In the genomic region with DNA sequence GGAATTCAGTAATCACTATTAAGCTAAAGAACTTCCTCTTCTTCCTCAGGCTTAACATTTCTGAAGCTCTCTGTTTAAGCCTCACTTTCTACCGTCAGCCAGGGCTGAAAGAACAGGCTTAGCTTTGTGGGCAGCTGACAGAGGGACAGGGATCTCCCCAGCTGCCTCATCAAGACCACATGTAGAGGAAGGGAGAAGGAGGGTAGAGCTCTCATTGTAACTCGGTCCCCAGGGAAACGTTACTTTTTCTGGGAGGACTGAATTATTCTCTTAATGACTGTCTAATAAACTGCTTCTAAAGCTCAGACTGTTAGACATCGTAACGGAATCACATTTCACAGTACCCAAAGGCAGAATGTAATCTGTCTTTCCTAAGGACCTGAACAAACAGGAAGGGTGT, we compare ENCODE assay signal across 1 cellular context.
A peak's percentile ranks its signal among the peaks of the same experiment; 100 is the strongest.
TF ChIP-seq lines count a peak whose summit lies in the region.

No MANE protein-coding gene starts in this region.

TF ChIP-seq in GM12878, 131 proteins besides CTCF, POLR2A, EP300 and RAD21 (continued from another document):
- TF ChIP-seq ETV6 (conservative IDR thresholded peaks at IDR 0.05 in 1 of 2, IDR thresholded peaks at IDR 0.05 in 1 of 2; ENCODE audit: borderline replicate concordance in 1 of 2, low read depth in 1 of 2), result no peak
- no peak for TF ChIP-seq MEF2A (IDR thresholded peaks at IDR 0.05; ENCODE audit: insufficient read depth, low read depth, low read length)
- TF ChIP-seq, protein P1, sequence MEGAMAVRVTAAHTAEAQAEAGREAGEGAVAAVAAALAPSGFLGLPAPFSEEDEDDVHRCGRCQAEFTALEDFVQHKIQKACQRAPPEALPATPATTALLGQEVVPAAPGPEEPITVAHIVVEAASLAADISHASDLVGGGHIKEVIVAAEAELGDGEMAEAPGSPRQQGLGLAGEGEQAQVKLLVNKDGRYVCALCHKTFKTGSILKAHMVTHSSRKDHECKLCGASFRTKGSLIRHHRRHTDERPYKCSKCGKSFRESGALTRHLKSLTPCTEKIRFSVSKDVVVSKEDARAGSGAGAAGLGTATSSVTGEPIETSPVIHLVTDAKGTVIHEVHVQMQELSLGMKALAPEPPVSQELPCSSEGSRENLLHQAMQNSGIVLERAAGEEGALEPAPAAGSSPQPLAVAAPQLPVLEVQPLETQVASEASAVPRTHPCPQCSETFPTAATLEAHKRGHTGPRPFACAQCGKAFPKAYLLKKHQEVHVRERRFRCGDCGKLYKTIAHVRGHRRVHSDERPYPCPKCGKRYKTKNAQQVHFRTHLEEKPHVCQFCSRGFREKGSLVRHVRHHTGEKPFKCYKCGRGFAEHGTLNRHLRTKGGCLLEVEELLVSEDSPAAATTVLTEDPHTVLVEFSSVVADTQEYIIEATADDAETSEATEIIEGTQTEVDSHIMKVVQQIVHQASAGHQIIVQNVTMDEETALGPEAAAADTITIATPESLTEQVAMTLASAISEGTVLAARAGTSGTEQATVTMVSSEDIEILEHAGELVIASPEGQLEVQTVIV (IDR thresholded peaks at IDR 0.05; ENCODE audit: borderline replicate concordance, partially characterized antibody), result no peak
- no peak for TF ChIP-seq TCF3 (IDR thresholded peaks at IDR 0.05; ENCODE audit: borderline replicate concordance, insufficient read depth, low read depth, low read length)
- TF ChIP-seq SIX5 (IDR thresholded peaks at IDR 0.05; ENCODE audit: low read depth, low read length, severe bottlenecking), result no peak
- no peak for TF ChIP-seq BACH1 (IDR thresholded peaks at IDR 0.05; ENCODE audit: borderline replicate concordance)
- TF ChIP-seq NFYA (IDR thresholded peaks at IDR 0.05; ENCODE audit: borderline replicate concordance, low read depth, low read length), result no peak
- TF ChIP-seq SMAD1 (IDR thresholded peaks at IDR 0.05; ENCODE audit: low read depth, partially characterized antibody), result no peak
- TF ChIP-seq CREM (IDR thresholded peaks at IDR 0.05; ENCODE audit: low read depth), result no peak
- TF ChIP-seq, protein P2, sequence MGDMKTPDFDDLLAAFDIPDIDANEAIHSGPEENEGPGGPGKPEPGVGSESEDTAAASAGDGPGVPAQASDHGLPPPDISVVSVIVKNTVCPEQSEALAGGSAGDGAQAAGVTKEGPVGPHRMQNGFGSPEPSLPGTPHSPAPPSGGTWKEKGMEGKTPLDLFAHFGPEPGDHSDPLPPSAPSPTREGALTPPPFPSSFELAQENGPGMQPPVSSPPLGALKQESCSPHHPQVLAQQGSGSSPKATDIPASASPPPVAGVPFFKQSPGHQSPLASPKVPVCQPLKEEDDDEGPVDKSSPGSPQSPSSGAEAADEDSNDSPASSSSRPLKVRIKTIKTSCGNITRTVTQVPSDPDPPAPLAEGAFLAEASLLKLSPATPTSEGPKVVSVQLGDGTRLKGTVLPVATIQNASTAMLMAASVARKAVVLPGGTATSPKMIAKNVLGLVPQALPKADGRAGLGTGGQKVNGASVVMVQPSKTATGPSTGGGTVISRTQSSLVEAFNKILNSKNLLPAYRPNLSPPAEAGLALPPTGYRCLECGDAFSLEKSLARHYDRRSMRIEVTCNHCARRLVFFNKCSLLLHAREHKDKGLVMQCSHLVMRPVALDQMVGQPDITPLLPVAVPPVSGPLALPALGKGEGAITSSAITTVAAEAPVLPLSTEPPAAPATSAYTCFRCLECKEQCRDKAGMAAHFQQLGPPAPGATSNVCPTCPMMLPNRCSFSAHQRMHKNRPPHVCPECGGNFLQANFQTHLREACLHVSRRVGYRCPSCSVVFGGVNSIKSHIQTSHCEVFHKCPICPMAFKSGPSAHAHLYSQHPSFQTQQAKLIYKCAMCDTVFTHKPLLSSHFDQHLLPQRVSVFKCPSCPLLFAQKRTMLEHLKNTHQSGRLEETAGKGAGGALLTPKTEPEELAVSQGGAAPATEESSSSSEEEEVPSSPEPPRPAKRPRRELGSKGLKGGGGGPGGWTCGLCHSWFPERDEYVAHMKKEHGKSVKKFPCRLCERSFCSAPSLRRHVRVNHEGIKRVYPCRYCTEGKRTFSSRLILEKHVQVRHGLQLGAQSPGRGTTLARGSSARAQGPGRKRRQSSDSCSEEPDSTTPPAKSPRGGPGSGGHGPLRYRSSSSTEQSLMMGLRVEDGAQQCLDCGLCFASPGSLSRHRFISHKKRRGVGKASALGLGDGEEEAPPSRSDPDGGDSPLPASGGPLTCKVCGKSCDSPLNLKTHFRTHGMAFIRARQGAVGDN (IDR thresholded peaks at IDR 0.05), result no peak
- no peak for TF ChIP-seq LARP7 (IDR thresholded peaks at IDR 0.05)
- TF ChIP-seq, protein P3, sequence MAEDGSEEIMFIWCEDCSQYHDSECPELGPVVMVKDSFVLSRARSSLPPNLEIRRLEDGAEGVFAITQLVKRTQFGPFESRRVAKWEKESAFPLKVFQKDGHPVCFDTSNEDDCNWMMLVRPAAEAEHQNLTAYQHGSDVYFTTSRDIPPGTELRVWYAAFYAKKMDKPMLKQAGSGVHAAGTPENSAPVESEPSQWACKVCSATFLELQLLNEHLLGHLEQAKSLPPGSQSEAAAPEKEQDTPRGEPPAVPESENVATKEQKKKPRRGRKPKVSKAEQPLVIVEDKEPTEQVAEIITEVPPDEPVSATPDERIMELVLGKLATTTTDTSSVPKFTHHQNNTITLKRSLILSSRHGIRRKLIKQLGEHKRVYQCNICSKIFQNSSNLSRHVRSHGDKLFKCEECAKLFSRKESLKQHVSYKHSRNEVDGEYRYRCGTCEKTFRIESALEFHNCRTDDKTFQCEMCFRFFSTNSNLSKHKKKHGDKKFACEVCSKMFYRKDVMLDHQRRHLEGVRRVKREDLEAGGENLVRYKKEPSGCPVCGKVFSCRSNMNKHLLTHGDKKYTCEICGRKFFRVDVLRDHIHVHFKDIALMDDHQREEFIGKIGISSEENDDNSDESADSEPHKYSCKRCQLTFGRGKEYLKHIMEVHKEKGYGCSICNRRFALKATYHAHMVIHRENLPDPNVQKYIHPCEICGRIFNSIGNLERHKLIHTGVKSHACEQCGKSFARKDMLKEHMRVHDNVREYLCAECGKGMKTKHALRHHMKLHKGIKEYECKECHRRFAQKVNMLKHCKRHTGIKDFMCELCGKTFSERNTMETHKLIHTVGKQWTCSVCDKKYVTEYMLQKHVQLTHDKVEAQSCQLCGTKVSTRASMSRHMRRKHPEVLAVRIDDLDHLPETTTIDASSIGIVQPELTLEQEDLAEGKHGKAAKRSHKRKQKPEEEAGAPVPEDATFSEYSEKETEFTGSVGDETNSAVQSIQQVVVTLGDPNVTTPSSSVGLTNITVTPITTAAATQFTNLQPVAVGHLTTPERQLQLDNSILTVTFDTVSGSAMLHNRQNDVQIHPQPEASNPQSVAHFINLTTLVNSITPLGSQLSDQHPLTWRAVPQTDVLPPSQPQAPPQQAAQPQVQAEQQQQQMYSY (CRISPR knock-in tag; IDR thresholded peaks at IDR 0.05), result no peak
- 0 out of 2 replicates have a peak, but pooled peaks have one; percentile 32 for TF ChIP-seq MXI1 (IDR thresholded peaks at IDR 0.05; ENCODE audit: low read depth, low read length)
- no peak for TF ChIP-seq POLR2AphosphoS2 (IDR thresholded peaks at IDR 0.05; ENCODE audit: low read depth, low read length)
- TF ChIP-seq NFIC (IDR thresholded peaks at IDR 0.05; ENCODE audit: low read depth, low read length), result no peak
- TF ChIP-seq STAT1 (conservative IDR thresholded peaks at IDR 0.05), result no peak
- no peak for TF ChIP-seq MYB (IDR thresholded peaks at IDR 0.05; ENCODE audit: borderline replicate concordance, low read depth, low read length)
- TF ChIP-seq SUZ12 (IDR thresholded peaks at IDR 0.05; ENCODE audit: unreplicated experiment), result no peak
- TF ChIP-seq CBX5 (IDR thresholded peaks at IDR 0.05; ENCODE audit: low read depth), result no peak
- TF ChIP-seq, protein P4, sequence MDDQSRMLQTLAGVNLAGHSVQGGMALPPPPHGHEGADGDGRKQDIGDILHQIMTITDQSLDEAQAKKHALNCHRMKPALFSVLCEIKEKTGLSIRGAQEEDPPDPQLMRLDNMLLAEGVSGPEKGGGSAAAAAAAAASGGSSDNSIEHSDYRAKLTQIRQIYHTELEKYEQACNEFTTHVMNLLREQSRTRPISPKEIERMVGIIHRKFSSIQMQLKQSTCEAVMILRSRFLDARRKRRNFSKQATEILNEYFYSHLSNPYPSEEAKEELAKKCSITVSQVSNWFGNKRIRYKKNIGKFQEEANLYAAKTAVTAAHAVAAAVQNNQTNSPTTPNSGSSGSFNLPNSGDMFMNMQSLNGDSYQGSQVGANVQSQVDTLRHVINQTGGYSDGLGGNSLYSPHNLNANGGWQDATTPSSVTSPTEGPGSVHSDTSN (IDR thresholded peaks at IDR 0.05; ENCODE audit: insufficient replicate concordance, low read depth, low read length), result no peak
- no peak for TF ChIP-seq SIN3A (IDR thresholded peaks at IDR 0.05; ENCODE audit: low read depth, low read length)
